Comparison of ENCODE assay signal across 8 cellular contexts in genomic region chr5:136249678-136250266, GRCh38.
A peak's percentile ranks its signal among the peaks of the same experiment; 100 is the strongest.
DNase-seq lines count a peak whose midpoint lies in the region; ATAC-seq and TF ChIP-seq lines count a peak whose summit lies in the region.

No MANE protein-coding gene starts in this region.

- DNase-seq in COLO668 (lab: John Stamatoyannopoulos, UW; ENCODE audit: unreplicated experiment) (peak; percentile 42), NCI-H2029 treated with DMSO at 0.1 percent for 48 hours (lab: John Stamatoyannopoulos, UW) (peak; percentile 48), head of caudate nucleus (peak; percentile 29 to 85 (median 66)), putamen (ENCODE audit: low spot score) (peak; percentile 38)

- peak; percentile 59 for ATAC-seq in GM21367 (IDR thresholded peaks at IDR 0.05; ENCODE audit: unreplicated experiment)
- no peak for ATAC-seq in HG03159 (IDR thresholded peaks at IDR 0.05; ENCODE audit: unreplicated experiment)
- no peak for ATAC-seq in GM18907 (IDR thresholded peaks at IDR 0.05; ENCODE audit: unreplicated experiment)

- no peak overlapping the region for H3K4me3 ChIP-seq in WI38 (ENCODE audit: low read depth, low read length)

- intact Hi-C loops in head of caudate nucleus (cut with DNase I): no loop called here

- peak; percentile 92 for TF ChIP-seq CTCF in WI38 (IDR thresholded peaks at IDR 0.05; ENCODE audit: low read depth, low read length)
